13 cellular contexts compared by ENCODE assay signal in the genomic region with DNA sequence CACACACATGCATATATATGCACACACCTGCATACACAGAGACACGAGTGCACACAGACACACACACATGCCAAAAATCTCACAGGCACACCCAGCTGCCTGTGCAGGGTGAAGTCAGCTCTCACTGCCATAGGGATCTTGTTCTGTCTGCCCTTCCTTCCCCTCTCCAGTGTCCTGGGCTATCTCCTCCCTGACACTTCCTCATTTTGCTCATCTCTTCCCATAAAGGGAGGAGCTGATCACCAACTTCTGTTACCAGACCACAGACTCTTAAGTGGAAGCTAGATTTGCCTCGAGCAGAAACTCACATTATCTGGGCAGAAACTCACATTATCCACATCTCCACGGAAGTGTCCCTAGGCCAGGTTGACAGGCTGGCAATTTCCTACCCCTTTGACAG. TPM values are rescaled to one million over a fixed set of nuclear protein-coding genes. Genes with fewer than 3 reads are reported as not detected.
DNase-seq lines count a peak whose midpoint lies in the region; ATAC-seq, FAIRE-seq and TF ChIP-seq lines count a peak whose summit lies in the region.
"Had no signal": no experiment of that assay in that cellular context is flagged by ENCODE, and none has a peak within 500 bp of the region (broad histone marks: within the 10 kb centered on the region; RNA-seq: fewer than 3 reads in every experiment).

No MANE protein-coding gene starts in this region.

- H3K36me3 ChIP-seq in sigmoid colon (no peaks in the 10 kb centered on the region), brain microvascular endothelial cell (replicated peaks) (no peaks in the 10 kb centered on the region)

- H3K9me3 ChIP-seq in sigmoid colon = no peaks in the 10 kb centered on the region

- 34 to 49% methylated on average over 3 of the region's 3 CpGs for WGBS in sigmoid colon, 2 donors

- H3K27ac ChIP-seq in sigmoid colon = peak overlapping the region; percentile 33 to 62 (median 49)
- no peak overlapping the region for H3K27ac ChIP-seq in brain microvascular endothelial cell
- H3K27ac ChIP-seq in coronary artery = peak overlapping the region in 1 of 2 donors; percentile 83

- H3K27me3 ChIP-seq in sigmoid colon = peaks cover 0 to 8% (median 0%) of the 10 kb centered on the region in 3 donors
- peaks cover 15% of the 10 kb centered on the region for H3K27me3 ChIP-seq in brain microvascular endothelial cell (replicated peaks)

- no peak for TF ChIP-seq EP300 in sigmoid colon (IDR thresholded peaks at IDR 0.05)

- DNase-seq in GM12891 (ENCODE audit: insufficient read length, low spot score) (no peak), OCI-M1 (lab: John Stamatoyannopoulos, UW) (peak; percentile 90), sigmoid colon (no peak), brain microvascular endothelial cell (no peak), OCI-M2 (lab: John Stamatoyannopoulos, UW; ENCODE audit: unreplicated experiment) (no peak), coronary artery (ENCODE audit: low spot score) (no peak)
- DNase-seq: HCEC 1CT, kidney glomerular epithelial cell, NCI-H2227 treated with DMSO at 0.1 percent for 48 hours, T1000 had no signal

- TF ChIP-seq POLR2A in GM12891 (IDR thresholded peaks at IDR 0.05; ENCODE audit: low read depth, low read length) (no peak), sigmoid colon (IDR thresholded peaks at IDR 0.05) (no peak)

- in situ Hi-C loops in brain microvascular endothelial cell (cut with HindIII; ENCODE audit: low pct_ligation_motif_present, low sequenced_read_pairs) = no loop called here

- intact Hi-C loops in sigmoid colon (cut with DNase I) = loop anchor here (1.0 to 5.0 kb wide), 4 partner anchors 38 to 363 kb away; no protein-coding TSS in a partner anchor

- H3K4me1 ChIP-seq in sigmoid colon = peaks cover 0 to 14% (median 14%) of the 10 kb centered on the region in 4 donors

- peak; percentile 23 for ATAC-seq in esophagus mucosa
- no peak for ATAC-seq in HG03175 (IDR thresholded peaks at IDR 0.05; ENCODE audit: unreplicated experiment)

- peak; percentile 77 for FAIRE-seq in GM12891 (lab: Jason Lieb, UNC)

- H3K4me3 ChIP-seq in sigmoid colon (no peak overlapping the region), brain microvascular endothelial cell (ENCODE audit: low read depth, low read length) (no peak overlapping the region), coronary artery (no peak overlapping the region)

- TF ChIP-seq CTCF in sigmoid colon (IDR thresholded peaks at IDR 0.05) (no peak), brain microvascular endothelial cell (IDR thresholded peaks at IDR 0.05; ENCODE audit: low read depth, low read length, missing control alignments) (no peak), coronary artery (IDR thresholded peaks at IDR 0.05) (no peak)

TF ChIP-seq in GM12891, 5 proteins besides CTCF, POLR2A, EP300 and RAD21:
- peak; percentile 82 for TF ChIP-seq SPI1 (IDR thresholded peaks at IDR 0.05; ENCODE audit: low read depth, low read length)
- no peak for TF ChIP-seq POU2F2 (IDR thresholded peaks at IDR 0.05; ENCODE audit: low read depth, low read length)

RNA-seq across cellular contexts. Expression of gene LCP2, which starts 28.7 kb away (rescaled TPM):
- polyA plus RNA-seq in GM12891 (2012; ENCODE audit: low read depth, missing spikeins) = 31.4 TPM
- total RNA-seq in esophagus mucosa = 3.0 TPM
- 10 to 100 TPM; 10.2 to 17.2 (median 13.6) TPM for total RNA-seq in sigmoid colon
- polyA plus RNA-seq in sigmoid colon = 10 to 100 TPM in 1 of 3 donors, 1 to 10 TPM in 2; 5.4 to 22.3 (median 8.6) TPM
- total RNA-seq: Daoy had no signal

RNA-seq across cellular contexts. Expression of gene C5orf58, which starts 36.1 kb away (rescaled TPM):
- polyA plus RNA-seq in GM12891 (2012; ENCODE audit: low read depth, missing spikeins) = 0.10 TPM
- total RNA-seq in esophagus mucosa = not detected
- not detected for total RNA-seq in sigmoid colon
- not detected for polyA plus RNA-seq in sigmoid colon
- total RNA-seq: Daoy had no signal
